8 cellular contexts compared by ENCODE assay signal in the genomic region with DNA sequence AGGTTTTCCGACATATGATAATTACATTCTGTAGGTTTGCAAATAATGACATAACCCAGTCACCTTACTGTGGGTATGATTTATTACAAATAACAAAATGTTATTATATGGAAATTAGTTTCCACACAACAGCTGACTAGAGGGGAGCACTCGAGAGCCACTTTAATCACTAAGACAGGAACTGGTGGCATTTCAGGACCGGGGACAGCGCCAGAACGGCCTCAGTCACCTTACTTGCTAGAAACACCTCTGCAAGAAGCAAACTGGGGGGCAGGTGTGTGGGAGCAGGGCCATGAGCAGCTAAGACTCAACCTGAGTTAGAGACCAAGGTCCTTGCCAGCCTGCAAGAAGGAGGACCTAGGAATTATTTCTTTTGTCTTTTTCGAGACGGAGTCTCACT.
DNase-seq lines count a peak whose midpoint lies in the region; ATAC-seq, FAIRE-seq and TF ChIP-seq lines count a peak whose summit lies in the region.
"Had no signal": no experiment of that assay in that cellular context is flagged by ENCODE, and none has a peak within 500 bp of the region (broad histone marks: within the 10 kb centered on the region; RNA-seq: fewer than 3 reads in every experiment).

No MANE protein-coding gene starts in this region.

- POLR2A ChIA-PET in HEK293T (lab: Yijun Ruan, JAX), result no interaction called here
- POLR2A ChIA-PET in T-cell (lab: Charles Lee), result no interaction called here
- POLR2A ChIA-PET in H1 (lab: Charles Lee; ENCODE audit: partially characterized antibody), result no interaction called here

- no peak overlapping the region for H3K4me2 ChIP-seq in H1 (ENCODE audit: insufficient read depth in 1 of 2, low read depth in 2 of 2, low read length in 2 of 2)

- no peak overlapping the region for H4K5ac ChIP-seq in H1 (ENCODE audit: insufficient read length, low read depth, low read length)

- no peak overlapping the region for H2BK120ac ChIP-seq in H1 (replicated peaks; ENCODE audit: low read depth, low read length)

- no peak overlapping the region for H4K8ac ChIP-seq in H1 (ENCODE audit: extremely low read depth, insufficient read depth, low read length)

- H3K4me1 Mint-ChIP-seq in T-cell, result no peaks in the 10 kb centered on the region

- no peak overlapping the region for H2AFZ ChIP-seq in H1 (ENCODE audit: low read length)

- no peak overlapping the region for H4K91ac ChIP-seq in H1 (replicated peaks; ENCODE audit: insufficient read length, low read length)

- no peak for ATAC-seq in T-cell (replicated peaks in 1 of 4)
- ATAC-seq in HG02798 (IDR thresholded peaks at IDR 0.05; ENCODE audit: poor library complexity, unreplicated experiment), result no peak
- ATAC-seq in HG02623 (IDR thresholded peaks at IDR 0.05; ENCODE audit: unreplicated experiment), result no peak

- H3K4me3 ChIP-seq in H1 (ENCODE audit: extremely low read depth in 1 of 4, insufficient read depth in 2 of 4, low read depth in 3 of 4, low read length in 4 of 4) (no peak overlapping the region), WERI-Rb-1 (ENCODE audit: low read depth, low read length) (no peak overlapping the region)

- H3K9me3 Mint-ChIP-seq in T-cell, result no peaks in the 10 kb centered on the region

- DNase-seq in HEK293T (ENCODE audit: extremely low spot score), result peak; percentile 57
- DNase-seq in T-cell, result peak in 24 of 34 experiments; percentile 3 to 35 (median 16)
- DNase-seq in H1 (ENCODE audit: low read depth in 1 of 2, low spot score in 2 of 2), result peak in 1 of 2 experiments; percentile 85
- DNase-seq in stimulated activated CD4-positive, alpha-beta T cell treated with anti-CD3 and anti-CD28 coated beads, Interleukin-1b, Interleukin-23, amount 100 ng/mL, for 24 hours (ENCODE audit: low read depth in 4 of 4, low spot score in 1 of 4), result peak in 3 of 4 experiments; percentile 6 to 21 (median 17)
- DNase-seq in WERI-Rb-1, result no peak

- no peak overlapping the region for H2BK15ac ChIP-seq in H1 (ENCODE audit: low read length)

- no peak for TF ChIP-seq EP300 in H1 (IDR thresholded peaks at IDR 0.05; ENCODE audit: borderline replicate concordance in 1 of 2, low read depth in 2 of 2, low read length in 2 of 2)

- no peaks in the 10 kb centered on the region for H4K20me1 ChIP-seq in H1 (replicated peaks in 1 of 2; ENCODE audit: control insufficient read depth in 1 of 2, insufficient read depth in 2 of 2, low read length in 2 of 2)

- H3K27me3 ChIP-seq in H1 (replicated peaks in 1 of 4; ENCODE audit: control insufficient read depth in 3 of 4, extremely low read depth in 1 of 4, insufficient read depth in 3 of 4, low read length in 3 of 4) (no peaks in the 10 kb centered on the region; a peak in 1 of 7 replicates), WERI-Rb-1 (ENCODE audit: insufficient read depth, low read depth, severe bottlenecking) (no peaks in the 10 kb centered on the region)

- no peak overlapping the region for H3K4ac ChIP-seq in H1 (replicated peaks; ENCODE audit: insufficient read length, low read depth, low read length)

- H3K27me3 Mint-ChIP-seq in T-cell, result peaks cover 26 to 32% of the 10 kb centered on the region in 2 donors

- TF ChIP-seq POLR2A in H1 (IDR thresholded peaks at IDR 0.05; ENCODE audit: control extremely low read depth in 1 of 2, low read depth in 2 of 2, low read length in 2 of 2), result no peak

- H3K9me3 ChIP-seq in H1 (ENCODE audit: insufficient read depth in 2 of 2, low read depth in 1 of 2, low read length in 1 of 2) (no peaks in the 10 kb centered on the region), WERI-Rb-1 (ENCODE audit: severe bottlenecking) (no peaks in the 10 kb centered on the region)

- TF ChIP-seq CTCF in H1 (IDR thresholded peaks at IDR 0.05; ENCODE audit: control extremely low read depth in 1 of 3, insufficient read depth in 1 of 3, low read depth in 1 of 3, low read length in 3 of 3) (no peak), WERI-Rb-1 (IDR thresholded peaks at IDR 0.05; ENCODE audit: low read depth, low read length) (no peak)

- TF ChIP-seq RAD21 in H1 (IDR thresholded peaks at IDR 0.05 in 1 of 2, conservative IDR thresholded peaks at IDR 0.05 in 1 of 2; ENCODE audit: low read depth in 2 of 2, low read length in 2 of 2), result peak in 1 of 2 experiments; percentile 16; a peak in 1 of 4 replicates

- no peak overlapping the region for H3K14ac ChIP-seq in H1 (ENCODE audit: insufficient read length)

- H3K27ac Mint-ChIP-seq in T-cell, result no peak overlapping the region

- H3K9ac ChIP-seq in H1 (replicated peaks in 1 of 4; ENCODE audit: extremely low read depth in 1 of 4, low read depth in 3 of 4, low read length in 3 of 4), result no peak overlapping the region

- no peaks in the 10 kb centered on the region for H3K36me3 ChIP-seq in H1 (ENCODE audit: control insufficient read depth in 2 of 4, insufficient read depth in 4 of 4, low read length in 3 of 4)
- H3K36me3 ChIP-seq in WERI-Rb-1, result no peaks in the 10 kb centered on the region

- peaks cover 3 to 14% (median 9%) of the 10 kb centered on the region in 4 experiments for H3K4me1 ChIP-seq in H1 (replicated peaks in 1 of 4; ENCODE audit: control insufficient read depth in 3 of 4, insufficient read depth in 4 of 4, low read length in 3 of 4)

- H3K27ac ChIP-seq in H1 (ENCODE audit: low read depth, low read length) (no peak overlapping the region), WERI-Rb-1 (no peak overlapping the region)
- H3K27ac ChIP-seq: epithelial cell of prostate had no signal

- FAIRE-seq in H1 (lab: Jason Lieb, UNC), result peak; percentile 85

- CTCF ChIA-PET in HEK293T (lab: Yijun Ruan, JAX), result no interaction called here
- CTCF ChIA-PET in T-cell (lab: Charles Lee), result no interaction called here
- CTCF ChIA-PET in H1 (lab: Charles Lee; ENCODE audit: partially characterized antibody), result interaction anchor here (1.1 to 2.5 kb wide), 5 partner anchors 10 to 171 kb away, joined by 3 to 11 read pairs (median 3); no protein-coding TSS in a partner anchor

- no peak overlapping the region for H2BK20ac ChIP-seq in H1 (ENCODE audit: low read length)

- no peak overlapping the region for H2BK5ac ChIP-seq in H1 (ENCODE audit: low read depth, low read length)

- 66% methylated on average over 7 of the region's 7 CpGs; no CpG with 5 or more reads in 1 of the 2 experiments for WGBS in H1 (ENCODE audit: extremely low coverage in 1 of 2, insufficient coverage in 1 of 2, insufficient read length in 1 of 2, insufficient replicate concordance in 2 of 2, low coverage in 1 of 2, low lambda C conversion rate in 2 of 2, missing lambda C conversion rate in 1 of 2), 2 experiments

- no peak overlapping the region for H3K56ac ChIP-seq in H1 (replicated peaks; ENCODE audit: insufficient read length, low read depth, low read length)

- no peaks in the 10 kb centered on the region; the same call in 1 of the 2 replicates for H3K79me1 ChIP-seq in H1 (ENCODE audit: low read depth, low read length)

- H2BK12ac ChIP-seq in H1 (ENCODE audit: low read depth, low read length), result no peak overlapping the region

- no peak overlapping the region for H3K4me3 Mint-ChIP-seq in T-cell

- no peaks in the 10 kb centered on the region for H3K79me2 ChIP-seq in H1 (ENCODE audit: control insufficient read depth in 1 of 2, insufficient read depth in 2 of 2, low read length in 2 of 2)

- H3K23ac ChIP-seq in H1 (ENCODE audit: insufficient read length), result no peak overlapping the region

- no peaks in the 10 kb centered on the region for H3K36me3 Mint-ChIP-seq in T-cell

- H2AK5ac ChIP-seq in H1 (ENCODE audit: low read depth, low read length), result no peak overlapping the region

- no peaks in the 10 kb centered on the region for H3K23me2 ChIP-seq in H1 (ENCODE audit: low read depth, low read length)

- no peak overlapping the region for H3K18ac ChIP-seq in H1 (ENCODE audit: extremely low read depth, low read length)

TF ChIP-seq in HEK293T, 16 proteins besides CTCF, POLR2A, EP300 and RAD21:
- TF ChIP-seq FOXM1 (IDR thresholded peaks at IDR 0.05; ENCODE audit: borderline replicate concordance) (no peak), ELF4 (IDR thresholded peaks at IDR 0.05) (no peak), HDGF (IDR thresholded peaks at IDR 0.05; ENCODE audit: borderline replicate concordance) (no peak), LEF1 (IDR thresholded peaks at IDR 0.05; ENCODE audit: borderline replicate concordance) (no peak), L3MBTL2 (conservative IDR thresholded peaks at IDR 0.05) (no peak), FOXK2 (IDR thresholded peaks at IDR 0.05) (no peak), SP1 (IDR thresholded peaks at IDR 0.05) (no peak), ARNT (IDR thresholded peaks at IDR 0.05) (no peak), BHLHE40 (IDR thresholded peaks at IDR 0.05; ENCODE audit: borderline replicate concordance) (no peak)
- TF ChIP-seq, protein P1, sequence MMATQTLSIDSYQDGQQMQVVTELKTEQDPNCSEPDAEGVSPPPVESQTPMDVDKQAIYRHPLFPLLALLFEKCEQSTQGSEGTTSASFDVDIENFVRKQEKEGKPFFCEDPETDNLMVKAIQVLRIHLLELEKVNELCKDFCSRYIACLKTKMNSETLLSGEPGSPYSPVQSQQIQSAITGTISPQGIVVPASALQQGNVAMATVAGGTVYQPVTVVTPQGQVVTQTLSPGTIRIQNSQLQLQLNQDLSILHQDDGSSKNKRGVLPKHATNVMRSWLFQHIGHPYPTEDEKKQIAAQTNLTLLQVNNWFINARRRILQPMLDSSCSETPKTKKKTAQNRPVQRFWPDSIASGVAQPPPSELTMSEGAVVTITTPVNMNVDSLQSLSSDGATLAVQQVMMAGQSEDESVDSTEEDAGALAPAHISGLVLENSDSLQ (IDR thresholded peaks at IDR 0.05), result no peak

TF ChIP-seq in H1, 55 proteins besides CTCF, POLR2A, EP300 and RAD21:
- TF ChIP-seq POLR2AphosphoS5 (IDR thresholded peaks at IDR 0.05; ENCODE audit: low read depth, low read length) (no peak), TEAD4 (IDR thresholded peaks at IDR 0.05; ENCODE audit: low read depth, low read length) (no peak), SIN3A (conservative IDR thresholded peaks at IDR 0.05 in 1 of 2, IDR thresholded peaks at IDR 0.05 in 1 of 2; ENCODE audit: low read depth in 1 of 2, low read length in 2 of 2) (peak in 1 of 2 experiments; percentile 81; a peak in 2 of 4 replicates), EGR1 (IDR thresholded peaks at IDR 0.05; ENCODE audit: borderline replicate concordance, low read depth, low read length) (no peak)
TF ChIP-seq in H1: peak in this region for 1.
